ENCODE assay signal across 1 cellular context in the genomic region with DNA sequence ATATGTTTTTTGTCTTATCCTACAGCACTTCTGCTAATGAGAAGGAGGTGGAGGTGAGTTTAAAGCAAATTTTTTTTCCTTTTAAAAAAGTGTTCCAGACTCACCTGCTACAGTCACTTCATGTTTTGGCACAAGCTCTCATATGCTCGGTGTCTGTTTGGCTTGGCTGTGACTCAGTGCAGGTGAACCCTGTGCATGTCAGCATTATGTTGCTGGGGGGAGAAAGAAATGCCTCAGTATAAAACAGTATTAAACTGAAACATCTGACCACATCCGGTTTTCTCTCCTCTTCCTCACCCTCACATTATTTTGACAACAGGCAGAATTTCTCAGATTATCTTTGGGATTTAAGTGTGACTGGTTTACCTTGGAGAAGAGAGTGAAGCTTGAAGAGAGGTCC.
TF ChIP-seq lines count a peak whose summit lies in the region.

No MANE protein-coding gene starts in this region.

TF ChIP-seq in HepG2, 621 proteins besides CTCF, POLR2A, EP300 and RAD21 (continued from another document):
- no peak for TF ChIP-seq PAXIP1 (CRISPR knock-in tag; conservative IDR thresholded peaks at IDR 0.05)
- no peak for TF ChIP-seq USF2 (IDR thresholded peaks at IDR 0.05; ENCODE audit: low read depth, low read length)
- no peak for TF ChIP-seq USF2 (CRISPR knock-in tag; IDR thresholded peaks at IDR 0.05; ENCODE audit: borderline replicate concordance)
- no peak for TF ChIP-seq RBM39 (IDR thresholded peaks at IDR 0.05; ENCODE audit: low read depth, low read length, poor library complexity, severe bottlenecking)
- TF ChIP-seq, protein P1, sequence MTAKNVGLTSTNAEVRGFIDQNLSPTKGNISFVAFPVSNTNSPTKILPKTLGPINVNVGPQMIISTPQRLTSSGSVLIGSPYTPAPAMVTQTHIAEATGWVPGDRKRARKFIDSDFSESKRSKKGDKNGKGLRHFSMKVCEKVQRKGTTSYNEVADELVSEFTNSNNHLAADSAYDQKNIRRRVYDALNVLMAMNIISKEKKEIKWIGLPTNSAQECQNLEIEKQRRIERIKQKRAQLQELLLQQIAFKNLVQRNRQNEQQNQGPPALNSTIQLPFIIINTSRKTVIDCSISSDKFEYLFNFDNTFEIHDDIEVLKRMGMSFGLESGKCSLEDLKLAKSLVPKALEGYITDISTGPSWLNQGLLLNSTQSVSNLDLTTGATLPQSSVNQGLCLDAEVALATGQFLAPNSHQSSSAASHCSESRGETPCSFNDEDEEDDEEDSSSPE (CRISPR knock-in tag; IDR thresholded peaks at IDR 0.05): no peak
- TF ChIP-seq MLX (CRISPR knock-in tag; IDR thresholded peaks at IDR 0.05): no peak
- no peak for TF ChIP-seq ZNF790 (CRISPR knock-in tag; IDR thresholded peaks at IDR 0.05; ENCODE audit: borderline replicate concordance)
- no peak for TF ChIP-seq RELA (CRISPR knock-in tag; IDR thresholded peaks at IDR 0.05)
- TF ChIP-seq ZNF816 (CRISPR knock-in tag; IDR thresholded peaks at IDR 0.05; ENCODE audit: borderline replicate concordance): no peak
- TF ChIP-seq ZNF251 (CRISPR knock-in tag; IDR thresholded peaks at IDR 0.05): no peak
